ENCODE assay signal across 19 cellular contexts in genomic region chr10:88272186-88272585, GRCh38.
A peak's percentile ranks its signal among the peaks of the same experiment; 100 is the strongest.
DNase-seq lines count a peak whose midpoint lies in the region; ATAC-seq, FAIRE-seq and TF ChIP-seq lines count a peak whose summit lies in the region.
"Had no signal": no experiment of that assay in that cellular context is flagged by ENCODE, and none has a peak within 500 bp of the region (broad histone marks: within the 10 kb centered on the region; RNA-seq: fewer than 3 reads in every experiment).

No MANE protein-coding gene starts in this region.

- TF ChIP-seq RAD21 in A549 (conservative IDR thresholded peaks at IDR 0.05 in 1 of 2, IDR thresholded peaks at IDR 0.05 in 1 of 2), result no peak

- H4K20me1 ChIP-seq in BLaER1 treated with 17β-estradiol and CSF1 and Interleukin-3, amounts not matched to agents 10 nM and 100 nM, result no peaks in the 10 kb centered on the region
- H4K20me1 ChIP-seq in OCI-LY7 (ENCODE audit: insufficient read depth, low read length) (no peaks in the 10 kb centered on the region), endothelial cell of umbilical vein (replicated peaks; ENCODE audit: control insufficient read depth, extremely low read depth, insufficient read depth, low read length) (no peaks in the 10 kb centered on the region)

- TF ChIP-seq EP300 in A549 (IDR thresholded peaks at IDR 0.05), result no peak

- H3K4me2 ChIP-seq in A549 (no peak overlapping the region), OCI-LY7 (ENCODE audit: low read length) (no peak overlapping the region), endothelial cell of umbilical vein (ENCODE audit: insufficient read depth, low read length) (no peak overlapping the region)
- H3K4me2 ChIP-seq in BLaER1 treated with 17β-estradiol and CSF1 and Interleukin-3, amounts not matched to agents 10 nM and 100 nM, result peak overlapping the region; percentile 72 to 88 (median 78)

- no peak for DNase-seq in A549 (ENCODE audit: low read depth in 1 of 2, low spot score in 1 of 2)
- DNase-seq in OCI-LY7 (ENCODE audit: low spot score), result no peak
- DNase-seq in endothelial cell of umbilical vein (ENCODE audit: low read depth, low spot score), result no peak
- DNase-seq in GOT3 (lab: John Stamatoyannopoulos, UW), result no peak
- no peak for DNase-seq in HTR-8/SVneo (ENCODE audit: insufficient read length, low spot score)
- DNase-seq: activated CD4-positive, alpha-beta T cell treated with anti-CD3 and anti-CD28 coated beads, Interleukin-2, amount 50 U/mL, for 4 hours; foreskin keratinocyte; GDM1; NCI-H1436; NCI-H2171 treated with DMSO at 0.1 percent for 48 hours; NCI-H748 treated with DMSO at 0.1 percent for 48 hours had no signal

- H3K9me3 ChIP-seq in A549 (no peaks in the 10 kb centered on the region), OCI-LY7 (ENCODE audit: low read length) (no peaks in the 10 kb centered on the region), endothelial cell of umbilical vein (replicated peaks; ENCODE audit: control insufficient read depth, insufficient read depth, low read length) (no peaks in the 10 kb centered on the region)
- H3K9me3 ChIP-seq in BLaER1 treated with 17β-estradiol and CSF1 and Interleukin-3, amounts not matched to agents 10 nM and 100 nM (replicated peaks in 1 of 11), result peaks cover 0 to 8% (median 0%) of the 10 kb centered on the region in 11 experiments; a peak in 1 of 22 replicates
- H3K9me3 ChIP-seq: SJSA1, thoracic aorta had no signal

- no peak for TF ChIP-seq POLR2A in A549 (IDR thresholded peaks at IDR 0.05; ENCODE audit: low read length)
- TF ChIP-seq POLR2A in endothelial cell of umbilical vein (IDR thresholded peaks at IDR 0.05; ENCODE audit: low read depth, low read length), result no peak

- dilution Hi-C loops in endothelial cell of umbilical vein (cut with MboI; ENCODE audit: extremely low pct_ligation_motif_present, low sequenced_read_pairs), result no loop called here

- no peak for TF ChIP-seq CTCF in A549 (IDR thresholded peaks at IDR 0.05)
- no peak for TF ChIP-seq CTCF in OCI-LY7 (conservative IDR thresholded peaks at IDR 0.05; ENCODE audit: low read length)
- no peak for TF ChIP-seq CTCF in endothelial cell of umbilical vein (IDR thresholded peaks at IDR 0.05; ENCODE audit: extremely low read depth in 1 of 2, insufficient read depth in 1 of 2, low read depth in 1 of 2, low read length in 2 of 2)

- H3K27me3 ChIP-seq in BLaER1 treated with 17β-estradiol and CSF1 and Interleukin-3, amounts not matched to agents 10 nM and 100 nM, result no peaks in the 10 kb centered on the region
- peaks cover 0 to 2% of the 10 kb centered on the region in 2 experiments for H3K27me3 ChIP-seq in endothelial cell of umbilical vein (ENCODE audit: control insufficient read depth in 2 of 2, insufficient read depth in 2 of 2, low read length in 2 of 2)
- H3K27me3 ChIP-seq: foreskin keratinocyte, SJSA1 had no signal

- H3K79me2 ChIP-seq in OCI-LY7 (ENCODE audit: insufficient read depth, low read depth, low read length), result no peaks in the 10 kb centered on the region
- H3K79me2 ChIP-seq in endothelial cell of umbilical vein (ENCODE audit: control insufficient read depth, insufficient read depth, low read length), result no peaks in the 10 kb centered on the region

- H3K9me2 ChIP-seq in OCI-LY7 (ENCODE audit: insufficient read depth, low read length), result no peaks in the 10 kb centered on the region

- H2AFZ ChIP-seq in OCI-LY7 (ENCODE audit: low read length), result peak overlapping the region; percentile 93
- peak overlapping the region; percentile 14 for H2AFZ ChIP-seq in endothelial cell of umbilical vein (ENCODE audit: low read depth, low read length)

- H3K27ac ChIP-seq in A549, result no peak overlapping the region
- H3K27ac ChIP-seq in BLaER1 treated with 17β-estradiol and CSF1 and Interleukin-3, amounts not matched to agents 10 nM and 100 nM, result peak overlapping the region in 6 of 11 experiments; percentile 40 to 92 (median 82); a peak in 10 of 22 replicates
- no peak overlapping the region for H3K27ac ChIP-seq in OCI-LY7 (ENCODE audit: low read depth, low read length, poor library complexity, severe bottlenecking)
- H3K27ac ChIP-seq in endothelial cell of umbilical vein (ENCODE audit: insufficient read depth, low read depth, low read length), result no peak overlapping the region
- H3K27ac ChIP-seq: foreskin keratinocyte, SJSA1, thoracic aorta had no signal

- WGBS in A549 (ENCODE audit: missing lambda C conversion rate), result 52% methylated on average over 2 of the region's 2 CpGs

- H3K4me3 ChIP-seq in A549 (no peak overlapping the region), OCI-LY7 (ENCODE audit: low read depth, low read length, poor library complexity, severe bottlenecking) (no peak overlapping the region), endothelial cell of umbilical vein (replicated peaks in 1 of 3; ENCODE audit: insufficient read depth in 1 of 3, low read depth in 1 of 3, low read length in 3 of 3) (no peak overlapping the region)
- H3K4me3 ChIP-seq in BLaER1 treated with 17β-estradiol and CSF1 and Interleukin-3, amounts not matched to agents 10 nM and 100 nM, result 0 out of 20 replicates have a peak overlapping the region, but pooled peaks of 1 of the 10 experiments have one; percentile 11
- H3K4me3 ChIP-seq: SJSA1, thoracic aorta had no signal

- no peaks in the 10 kb centered on the region for H3K36me3 ChIP-seq in BLaER1 treated with 17β-estradiol and CSF1 and Interleukin-3, amounts not matched to agents 10 nM and 100 nM
- H3K36me3 ChIP-seq in OCI-LY7 (ENCODE audit: insufficient read depth, low read length), result no peaks in the 10 kb centered on the region
- H3K36me3 ChIP-seq in endothelial cell of umbilical vein (ENCODE audit: control insufficient read depth in 2 of 2, extremely low read depth in 1 of 2, insufficient read depth in 2 of 2, low read length in 2 of 2), result no peaks in the 10 kb centered on the region
- H3K36me3 ChIP-seq: SJSA1, thoracic aorta had no signal

- intact Hi-C loops in OCI-LY7 (cut with micrococcal nuclease; ENCODE audit: unreplicated experiment) (loop anchor here (5.0 kb wide), 1 partner anchor 410 kb away; the partner anchor contains the start of genes KLLN and PTEN), endothelial cell of umbilical vein (cut with micrococcal nuclease) (no loop called here)

- ATAC-seq in A549, result no peak
- no peak for ATAC-seq in HG03354 (IDR thresholded peaks at IDR 0.05; ENCODE audit: poor library complexity, severe bottlenecking, unreplicated experiment)
- no peak for ATAC-seq in GM18519 (IDR thresholded peaks at IDR 0.05; ENCODE audit: low FRiP score, unreplicated experiment)
- ATAC-seq: Panc1 had no signal

- POLR2A ChIA-PET in A549 (lab: Yijun Ruan, JAX) (no interaction called here), OCI-LY7 (lab: Charles Lee) (interaction anchor here (0.8 to 1.0 kb wide), 2 partner anchors 9 to 10 kb away, joined by 3 read pairs; no protein-coding TSS in a partner anchor), endothelial cell of umbilical vein (lab: Charles Lee) (no interaction called here)

- H3K9ac ChIP-seq in BLaER1 treated with 17β-estradiol and CSF1 and Interleukin-3, amounts not matched to agents 10 nM and 100 nM, result peak overlapping the region in 4 of 11 experiments; percentile 62 to 77 (median 73); a peak in 5 of 22 replicates
- no peak overlapping the region for H3K9ac ChIP-seq in endothelial cell of umbilical vein (replicated peaks; ENCODE audit: extremely low read depth, insufficient read depth, low read length)

- H3K4me1 ChIP-seq in A549 (peaks cover 14% of the 10 kb centered on the region; the same call in 2 of the 3 replicates), OCI-LY7 (ENCODE audit: insufficient read depth, low read length, poor library complexity, severe bottlenecking) (peaks cover 31% of the 10 kb centered on the region), endothelial cell of umbilical vein (ENCODE audit: control insufficient read depth, extremely low read depth, insufficient read depth, low read length) (peaks cover 5% of the 10 kb centered on the region)
- peaks cover 35 to 73% (median 48%) of the 10 kb centered on the region in 10 experiments for H3K4me1 ChIP-seq in BLaER1 treated with 17β-estradiol and CSF1 and Interleukin-3, amounts not matched to agents 10 nM and 100 nM

- no TSS peak for BruUV-seq in OCI-LY7 (replicated peaks; lab: Mats Ljungman, UMichigan)
- no TSS peak for BruUV-seq in endothelial cell of umbilical vein (replicated peaks; lab: Mats Ljungman, UMichigan)

- FAIRE-seq in A549 (lab: Jason Lieb, UNC), result no peak
- FAIRE-seq in endothelial cell of umbilical vein (lab: Jason Lieb, UNC), result no peak
- FAIRE-seq in HTR-8/SVneo (lab: Jason Lieb, UNC), result no peak
- FAIRE-seq: colon, TTC549 had no signal

- CTCF ChIA-PET in A549 (lab: Yijun Ruan, JAX), result no interaction called here
- CTCF ChIA-PET in OCI-LY7 (lab: Charles Lee; ENCODE audit: unreplicated experiment), result no interaction called here
- CTCF ChIA-PET in endothelial cell of umbilical vein (lab: Charles Lee), result interaction anchor here (0.5 kb wide), 1 partner anchor 38 kb away, joined by 4 read pairs; no protein-coding TSS in a partner anchor

- no peaks in the 10 kb centered on the region for H3K9me1 ChIP-seq in endothelial cell of umbilical vein (replicated peaks; ENCODE audit: control insufficient read depth, extremely low read depth, insufficient read depth, low read length)

TF ChIP-seq in A549, 52 proteins besides CTCF, POLR2A, EP300 and RAD21:
- TF ChIP-seq MAFK (IDR thresholded peaks at IDR 0.05; ENCODE audit: partially characterized antibody) (peak; percentile 11), ESRRA (IDR thresholded peaks at IDR 0.05; ENCODE audit: borderline replicate concordance, low read length) (no peak)

TF ChIP-seq in endothelial cell of umbilical vein, 7 proteins besides CTCF, POLR2A, EP300 and RAD21:
- TF ChIP-seq, protein P1, sequence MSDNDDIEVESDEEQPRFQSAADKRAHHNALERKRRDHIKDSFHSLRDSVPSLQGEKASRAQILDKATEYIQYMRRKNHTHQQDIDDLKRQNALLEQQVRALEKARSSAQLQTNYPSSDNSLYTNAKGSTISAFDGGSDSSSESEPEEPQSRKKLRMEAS (IDR thresholded peaks at IDR 0.05; ENCODE audit: insufficient read depth, insufficient read length), result no peak
- TF ChIP-seq JUN (IDR thresholded peaks at IDR 0.05; ENCODE audit: borderline replicate concordance, insufficient read depth, insufficient read length, low read depth) (no peak), EZH2 (IDR thresholded peaks at IDR 0.05; ENCODE audit: borderline replicate concordance, low read depth, low read length, severe bottlenecking) (no peak), GATA2 (IDR thresholded peaks at IDR 0.05; ENCODE audit: insufficient read depth, insufficient read length, low read depth, low read length) (no peak), POLR2AphosphoS5 (IDR thresholded peaks at IDR 0.05; ENCODE audit: insufficient read depth, low read depth, low read length) (no peak)
TF ChIP-seq in endothelial cell of umbilical vein: peak in this region for 0.

Comparison
In these comparisons a context has a peak if more than half of its experiments do, and no peak if none do; other contexts are left out.
1. H3K27ac ChIP-seq: peak in BLaER1 treated with 17β-estradiol and CSF1 and Interleukin-3, amounts not matched to agents 10 nM and 100 nM (6 of 11); none in A549 (0 of 2), OCI-LY7 (single experiment) and endothelial cell of umbilical vein (single experiment).
2. H3K4me2 ChIP-seq: peak in BLaER1 treated with 17β-estradiol and CSF1 and Interleukin-3, amounts not matched to agents 10 nM and 100 nM (11 of 11); none in A549 (single experiment), OCI-LY7 (single experiment) and endothelial cell of umbilical vein (single experiment).